Comparison of ENCODE assay signal across 8 cellular contexts in genomic region chr12:6766651-6767300, GRCh38. TPM values are rescaled to one million over a fixed set of nuclear protein-coding genes. Genes with fewer than 3 reads are reported as not detected.
DNase-seq lines count a peak whose midpoint lies in the region; ATAC-seq and TF ChIP-seq lines count a peak whose summit lies in the region.

No MANE protein-coding gene starts in this region.

- H3K27me3 ChIP-seq in MG63 (no peaks in the 10 kb centered on the region), breast epithelium (no peaks in the 10 kb centered on the region)

- H3K4me3 Mint-ChIP-seq in T-helper 1 cell treated with Interleukin-12 subunit alpha and Interleukin-12 subunit beta and Interleukin-4 antibody, amounts not matched to agents 30 μg/mL and 1 μg/mL, for 36 hours: peak overlapping the region; percentile 90

- TF ChIP-seq CTCF in breast epithelium (IDR thresholded peaks at IDR 0.05): peak in 2 of 3 donors; percentile 30 to 67

- no peaks in the 10 kb centered on the region for H3K9me3 ChIP-seq in MG63
- H3K9me3 ChIP-seq in breast epithelium: no peaks in the 10 kb centered on the region
- H3K9me3 ChIP-seq in iPS-18c (ENCODE audit: control insufficient read depth, insufficient read depth, low read length): no peaks in the 10 kb centered on the region

- H3K4me1 ChIP-seq in breast epithelium: peaks cover 11 to 16% of the 10 kb centered on the region in 2 donors

- DNase-seq in G401 (ENCODE audit: low spot score) (peak; percentile 74), MG63 (peak; percentile 74), breast epithelium (ENCODE audit: low spot score in 2 of 2) (peak; percentile 74 to 84), sciatic nerve (ENCODE audit: low spot score) (peak; percentile 91), OCI-M2 (lab: John Stamatoyannopoulos, UW; ENCODE audit: unreplicated experiment) (no peak)

- peak overlapping the region; percentile 89 for H3K27ac Mint-ChIP-seq in T-helper 1 cell treated with Interleukin-12 subunit alpha and Interleukin-12 subunit beta and Interleukin-4 antibody, amounts not matched to agents 30 μg/mL and 1 μg/mL, for 36 hours

- H3K27ac ChIP-seq in breast epithelium: peak overlapping the region; percentile 95 to 100

- H3K4me3 ChIP-seq in MG63 (peak overlapping the region; percentile 90), breast epithelium (peak overlapping the region; percentile 75 to 99 (median 77)), iPS-18c (ENCODE audit: insufficient read depth, low read depth, low read length) (peak overlapping the region; percentile 85)

- ATAC-seq in GM21825 (IDR thresholded peaks at IDR 0.05; ENCODE audit: unreplicated experiment) (peak; percentile 49), sciatic nerve (peak; percentile 52)

- H3K27me3 Mint-ChIP-seq in T-helper 1 cell treated with Interleukin-12 subunit alpha and Interleukin-12 subunit beta and Interleukin-4 antibody, amounts not matched to agents 30 μg/mL and 1 μg/mL, for 36 hours (ENCODE audit: low read depth): peaks cover 23% of the 10 kb centered on the region

- no peak for TF ChIP-seq POLR2A in breast epithelium (IDR thresholded peaks at IDR 0.05)

- intact Hi-C loops in breast epithelium (cut with DNase I; ENCODE audit: low total_unique reads) (no loop called here), sciatic nerve (cut with DNase I) (no loop called here)

- H3K36me3 ChIP-seq in MG63: peaks cover 35% of the 10 kb centered on the region
- no peaks in the 10 kb centered on the region for H3K36me3 ChIP-seq in breast epithelium

- H3K4me1 Mint-ChIP-seq in T-helper 1 cell treated with Interleukin-12 subunit alpha and Interleukin-12 subunit beta and Interleukin-4 antibody, amounts not matched to agents 30 μg/mL and 1 μg/mL, for 36 hours (ENCODE audit: low read depth): peaks cover 46% of the 10 kb centered on the region

- no peaks in the 10 kb centered on the region for H3K9me3 Mint-ChIP-seq in T-helper 1 cell treated with Interleukin-12 subunit alpha and Interleukin-12 subunit beta and Interleukin-4 antibody, amounts not matched to agents 30 μg/mL and 1 μg/mL, for 36 hours

- peaks cover 11% of the 10 kb centered on the region for H3K36me3 Mint-ChIP-seq in T-helper 1 cell treated with Interleukin-12 subunit alpha and Interleukin-12 subunit beta and Interleukin-4 antibody, amounts not matched to agents 30 μg/mL and 1 μg/mL, for 36 hours (ENCODE audit: low read depth)

- in situ Hi-C loops in G401 (cut with HindIII; ENCODE audit: low sequenced_read_pairs): no loop called here

RNA-seq across cellular contexts. Expression of gene PTMS, which starts 0.6 kb away (rescaled TPM):
- 259 and 267 TPM in 2 replicates for total RNA-seq in G401 (2014; rRNA removed; shearing (Covaris generic))
- 272 and 328 TPM in 2 replicates for total RNA-seq in MG63 (2014; rRNA removed; shearing (Covaris generic); ENCODE audit: low replicate concordance)
- total RNA-seq in breast epithelium (100 to 1,000 TPM in 1 of 3 donors, 10 to 100 TPM in 2; 70.9 to 101 (median 85.8) TPM), sciatic nerve (352 TPM)

RNA-seq across cellular contexts. Expression of gene LAG3, which starts 5.5 kb away (rescaled TPM):
- 0.31 and 0.58 TPM in 2 replicates for total RNA-seq in G401 (2014; rRNA removed; shearing (Covaris generic))
- 0.17 TPM in 1 of 2 replicates, not detected in the other for total RNA-seq in MG63 (2014; rRNA removed; shearing (Covaris generic); ENCODE audit: low replicate concordance)
- total RNA-seq in breast epithelium (1 to 10 TPM in 1 of 3 donors, under 1 TPM in 2; 0.44 to 1.3 (median 0.80) TPM), sciatic nerve (3.4 TPM)

RNA-seq across cellular contexts. Expression of gene MLF2, which starts 13.8 kb away (rescaled TPM):
- 342 and 364 TPM in 2 replicates for total RNA-seq in G401 (2014; rRNA removed; shearing (Covaris generic))
- 178 and 274 TPM in 2 replicates for total RNA-seq in MG63 (2014; rRNA removed; shearing (Covaris generic); ENCODE audit: low replicate concordance)
- total RNA-seq in breast epithelium: 100 to 1,000 TPM; 130 to 168 (median 159) TPM
- 98.6 TPM for total RNA-seq in sciatic nerve

RNA-seq across cellular contexts. Expression of gene CD4, which starts 22.6 kb away (rescaled TPM):
- total RNA-seq in G401 (2014; rRNA removed; shearing (Covaris generic)): 0.34 and 1.3 TPM in 2 replicates
- total RNA-seq in MG63 (2014; rRNA removed; shearing (Covaris generic); ENCODE audit: low replicate concordance): not detected in 2 replicates
- 10 to 100 TPM in 2 of 3 donors, 1 to 10 TPM in 1; 5.9 to 29.0 (median 11.0) TPM for total RNA-seq in breast epithelium
- total RNA-seq in sciatic nerve: 20.6 TPM

RNA-seq across cellular contexts. Expression of gene COPS7A, which starts 42.9 kb away (rescaled TPM):
- 47.0 and 47.6 TPM in 2 replicates for total RNA-seq in G401 (2014; rRNA removed; shearing (Covaris generic))
- total RNA-seq in MG63 (2014; rRNA removed; shearing (Covaris generic); ENCODE audit: low replicate concordance): 91.3 and 125 TPM in 2 replicates
- total RNA-seq in breast epithelium (10 to 100 TPM; 52.1 to 72.2 (median 59.9) TPM), sciatic nerve (47.4 TPM)
